ENCODE assay signal across 30 cellular contexts in genomic region chr4:94517492-94517891, GRCh38.
DNase-seq lines count a peak whose midpoint lies in the region; ATAC-seq, FAIRE-seq and TF ChIP-seq lines count a peak whose summit lies in the region.
"Had no signal": no experiment of that assay in that cellular context is flagged by ENCODE, and none has a peak within 500 bp of the region (broad histone marks: within the 10 kb centered on the region; RNA-seq: fewer than 3 reads in every experiment).

No MANE protein-coding gene starts in this region.

- TF ChIP-seq RAD21 in A549 (conservative IDR thresholded peaks at IDR 0.05 in 1 of 2, IDR thresholded peaks at IDR 0.05 in 1 of 2), result no peak
- no peak for TF ChIP-seq RAD21 in K562 (CRISPR knock-in tag; conservative IDR thresholded peaks at IDR 0.05 in 1 of 2, IDR thresholded peaks at IDR 0.05 in 1 of 2)

- H3K9me3 ChIP-seq in A549 (no peaks in the 10 kb centered on the region), HEK293 (ENCODE audit: control insufficient read depth, insufficient read depth, low read depth, low read length) (no peaks in the 10 kb centered on the region), K562 (replicated peaks; ENCODE audit: control insufficient read depth, insufficient read depth, low read depth, low read length) (no peaks in the 10 kb centered on the region), osteoblast (ENCODE audit: low read depth, low read length) (no peaks in the 10 kb centered on the region)

- peaks cover 14% of the 10 kb centered on the region for H3K4me1 Mint-ChIP-seq in activated T-cell treated with anti-CD3 and anti-CD28 coated beads, Interleukin-2, amount 50 U/mL, for 4 hours (ENCODE audit: low read depth)
- H3K4me1 Mint-ChIP-seq: activated naive CD4-positive, alpha-beta T cell treated with anti-CD3 and anti-CD28 coated beads, Interleukin-2, amount 10 ng/mL, durations not matched to agents 7 days and 5 days had no signal

- no peak overlapping the region for H3K4me3 Mint-ChIP-seq in activated T-cell treated with anti-CD3 and anti-CD28 coated beads, Interleukin-2, amount 50 U/mL, for 4 hours
- H3K4me3 Mint-ChIP-seq: activated CD4-positive, alpha-beta memory T cell treated with anti-CD3 and anti-CD28 coated beads, Interleukin-2, amount 10 ng/mL, durations not matched to agents 7 days and 5 days; activated naive CD4-positive, alpha-beta T cell treated with anti-CD3 and anti-CD28 coated beads, Interleukin-2, amount 10 ng/mL, durations not matched to agents 7 days and 5 days; B cell; CD8-positive, alpha-beta T cell; natural killer cell treated with Interleukin-12 subunit alpha and Interleukin-12 subunit beta and Interleukin-15 and Interleukin-18, amount 100 ng/mL, for 72 hours; stimulated activated naive B cell treated with anti-CD40 and anti-IgM and Interleukin-4, amounts not matched to agents 10 μg/mL and 1 μg/mL and 100 μg/mL, for 72 hours had no signal

- POLR2A ChIA-PET in A549 (lab: Yijun Ruan, JAX), result no interaction called here
- POLR2A ChIA-PET in HEK293 (lab: Yijun Ruan, JAX), result no interaction called here
- POLR2A ChIA-PET in K562 (lab: Yijun Ruan, JAX), result no interaction called here

- no peak for DNase-seq in A549 (ENCODE audit: low read depth in 1 of 2, low spot score in 1 of 2)
- no peak for DNase-seq in K562 (ENCODE audit: extremely low read depth in 1 of 4, low spot score in 3 of 4)
- DNase-seq in osteoblast (ENCODE audit: insufficient read length, low spot score, missing footprints), result no peak
- DNase-seq in SIG-M5 treated with dmso at 0.1 percent for 504 hours (lab: John Stamatoyannopoulos, UW; ENCODE audit: unreplicated experiment), result no peak
- no peak for DNase-seq in activated T-cell treated with anti-CD3 and anti-CD28 coated beads, Interleukin-2, amount 50 U/mL, for 4 hours
- DNase-seq in stimulated activated CD4-positive, alpha-beta T cell treated with anti-CD3 and anti-CD28 coated beads, Interleukin-2, amount 100 ng/mL, for 48 hours, result no peak
- DNase-seq: ACHN; activated CD4-positive, alpha-beta memory T cell treated with anti-CD3 and anti-CD28 coated beads, Interleukin-2, amount 10 ng/mL, durations not matched to agents 7 days and 5 days; activated CD8-positive, alpha-beta memory T cell treated with anti-CD3 and anti-CD28 coated beads, Interleukin-2, amount 50 U/mL, for 4 hours; activated naive CD4-positive, alpha-beta T cell treated with anti-CD3 and anti-CD28 coated beads, Interleukin-2, amount 10 ng/mL, durations not matched to agents 7 days and 5 days; CD8-positive, alpha-beta T cell; DMS 273 treated with DMSO at 0.1 percent for 48 hours; EL; foreskin fibroblast; H7; NCI-H1436 treated with DMSO at 0.1 percent for 48 hours; NCI-H2081 treated with DMSO at 0.1 percent for 48 hours; NCI-H345; NCI-H69; occipital lobe; SHP77; stimulated activated CD4-positive, alpha-beta T cell treated with anti-CD3 and anti-CD28 coated beads, Interleukin-15, amount 100 ng/mL, for 24 hours; stimulated activated naive B cell treated with anti-CD40 and anti-IgM and Interleukin-4, amounts not matched to agents 10 μg/mL and 1 μg/mL and 100 μg/mL, for 72 hours; substantia nigra had no signal

- intact Hi-C loops in K562 (cut with micrococcal nuclease), result no loop called here

- H3K27ac ChIP-seq in A549, result peak overlapping the region in 1 of 2 experiments; percentile 45; a peak in 1 of 6 replicates
- H3K27ac ChIP-seq in HEK293 (ENCODE audit: extremely low read depth, low read depth, low read length), result no peak overlapping the region
- no peak overlapping the region for H3K27ac ChIP-seq in K562 (ENCODE audit: extremely low read depth, low read depth, low read length)
- H3K27ac ChIP-seq in osteoblast (ENCODE audit: low read depth, low read length), result peak overlapping the region; percentile 88

- H3K9me1 ChIP-seq in K562 (ENCODE audit: control insufficient read depth, insufficient read depth, low read length), result no peaks in the 10 kb centered on the region

- H3K4me3 ChIP-seq in A549, result no peak overlapping the region
- H3K4me3 ChIP-seq in HEK293 (ENCODE audit: low read depth, low read length), result no peak overlapping the region
- no peak overlapping the region for H3K4me3 ChIP-seq in K562
- H3K4me3 ChIP-seq in osteoblast (ENCODE audit: insufficient read depth, low read length), result no peak overlapping the region

- H3K9ac ChIP-seq in K562 (ENCODE audit: insufficient read depth in 1 of 2, low read depth in 2 of 2, low read length in 2 of 2), result no peak overlapping the region

- H3K27me3 Mint-ChIP-seq in activated T-cell treated with anti-CD3 and anti-CD28 coated beads, Interleukin-2, amount 50 U/mL, for 4 hours (ENCODE audit: low read depth), result no peaks in the 10 kb centered on the region
- H3K27me3 Mint-ChIP-seq: activated CD4-positive, alpha-beta memory T cell treated with anti-CD3 and anti-CD28 coated beads, Interleukin-2, amount 10 ng/mL, durations not matched to agents 7 days and 5 days; activated naive CD4-positive, alpha-beta T cell treated with anti-CD3 and anti-CD28 coated beads, Interleukin-2, amount 10 ng/mL, durations not matched to agents 7 days and 5 days; B cell; natural killer cell treated with Interleukin-12 subunit alpha and Interleukin-12 subunit beta and Interleukin-15 and Interleukin-18, amount 100 ng/mL, for 72 hours; stimulated activated naive B cell treated with anti-CD40 and anti-IgM and Interleukin-4, amounts not matched to agents 10 μg/mL and 1 μg/mL and 100 μg/mL, for 72 hours had no signal

- TF ChIP-seq EP300 in A549 (IDR thresholded peaks at IDR 0.05), result no peak
- TF ChIP-seq EP300 in K562 (IDR thresholded peaks at IDR 0.05; ENCODE audit: low read length), result no peak

- 74% methylated on average over 1 of the region's 1 CpG for WGBS in A549 (ENCODE audit: missing lambda C conversion rate)
- WGBS in K562 (ENCODE audit: insufficient coverage, low coverage, missing lambda C conversion rate), result 57% methylated on average over 1 of the region's 1 CpG

- no peaks in the 10 kb centered on the region for H3K27me3 ChIP-seq in K562 (ENCODE audit: control insufficient read depth in 2 of 2, insufficient read depth in 2 of 2, low read length in 2 of 2)
- no peaks in the 10 kb centered on the region for H3K27me3 ChIP-seq in osteoblast (ENCODE audit: insufficient read depth, low read length)

- FAIRE-seq in A549 (lab: Jason Lieb, UNC) (no peak), K562 (lab: Jason Lieb, UNC) (no peak)
- FAIRE-seq: bronchial epithelial cell, GM19239 had no signal

- no peaks in the 10 kb centered on the region for H3K9me3 Mint-ChIP-seq in activated T-cell treated with anti-CD3 and anti-CD28 coated beads, Interleukin-2, amount 50 U/mL, for 4 hours
- H3K9me3 Mint-ChIP-seq: activated CD4-positive, alpha-beta memory T cell treated with anti-CD3 and anti-CD28 coated beads, Interleukin-2, amount 10 ng/mL, durations not matched to agents 7 days and 5 days; activated naive CD4-positive, alpha-beta T cell treated with anti-CD3 and anti-CD28 coated beads, Interleukin-2, amount 10 ng/mL, durations not matched to agents 7 days and 5 days; CD8-positive, alpha-beta T cell; natural killer cell treated with Interleukin-12 subunit alpha and Interleukin-12 subunit beta and Interleukin-15 and Interleukin-18, amount 100 ng/mL, for 72 hours had no signal

- CTCF ChIA-PET in A549 (lab: Yijun Ruan, JAX), result no interaction called here
- CTCF ChIA-PET in HEK293 (lab: Yijun Ruan, JAX), result no interaction called here
- CTCF ChIA-PET in K562 (lab: Yijun Ruan, JAX; ENCODE audit: low intra/inter-chr PET ratio), result no interaction called here

- no TSS peak for BruUV-seq in K562 (replicated peaks; lab: Mats Ljungman, UMichigan)

- H3K4me1 ChIP-seq in A549 (peaks cover 44% of the 10 kb centered on the region), HEK293 (ENCODE audit: control insufficient read depth, insufficient read depth, low read length) (peaks cover 4% of the 10 kb centered on the region; the same call in 1 of the 2 replicates), K562 (replicated peaks in 1 of 2; ENCODE audit: control insufficient read depth in 2 of 2, insufficient read depth in 2 of 2, low read length in 2 of 2) (peaks cover 5 to 32% of the 10 kb centered on the region in 2 experiments; a peak in 4 of 5 replicates), osteoblast (ENCODE audit: insufficient read depth, low read length) (peaks cover 57% of the 10 kb centered on the region)

- no peaks in the 10 kb centered on the region for H4K20me1 ChIP-seq in K562 (replicated peaks; ENCODE audit: control insufficient read depth, insufficient read depth, low read length)
- no peaks in the 10 kb centered on the region for H4K20me1 ChIP-seq in osteoblast (ENCODE audit: insufficient read depth, low read length)

- H3K4me2 ChIP-seq in A549, result peak overlapping the region; percentile 54
- no peak overlapping the region for H3K4me2 ChIP-seq in K562 (ENCODE audit: insufficient read depth, low read length)
- H3K4me2 ChIP-seq in osteoblast (ENCODE audit: insufficient read depth, low read length), result no peak overlapping the region

- TF ChIP-seq POLR2A in A549 (IDR thresholded peaks at IDR 0.05; ENCODE audit: low read length) (no peak), K562 (conservative IDR thresholded peaks at IDR 0.05) (no peak)

- ATAC-seq in A549 (no peak), K562 (no peak)
- ATAC-seq in activated T-cell treated with anti-CD3 and anti-CD28 coated beads, Interleukin-2, amount 50 U/mL, for 4 hours, result no peak
- ATAC-seq: CD8-positive, alpha-beta T cell; natural killer cell treated with Interleukin-12 subunit alpha and Interleukin-12 subunit beta and Interleukin-15 and Interleukin-18, amount 100 ng/mL, for 72 hours; Panc1; stimulated activated naive B cell treated with anti-CD40 and anti-IgM and Interleukin-4, amounts not matched to agents 10 μg/mL and 1 μg/mL and 100 μg/mL, for 72 hours had no signal

- H3K79me2 ChIP-seq in K562 (ENCODE audit: control insufficient read depth, insufficient read depth, low read length) (peaks cover 79% of the 10 kb centered on the region), osteoblast (ENCODE audit: insufficient read depth, low read length) (peaks cover 99% of the 10 kb centered on the region)

- H3K36me3 ChIP-seq in HEK293 (ENCODE audit: control insufficient read depth in 2 of 2, insufficient read depth in 1 of 2, low read length in 2 of 2) (no peaks in the 10 kb centered on the region), K562 (ENCODE audit: control insufficient read depth, insufficient read depth, low read length) (no peaks in the 10 kb centered on the region), osteoblast (ENCODE audit: insufficient read depth, low read length) (peaks cover 13% of the 10 kb centered on the region)

- in situ Hi-C loops in K562 (cut with MboI), result no loop called here

- peaks cover 2% of the 10 kb centered on the region for H3K36me3 Mint-ChIP-seq in activated T-cell treated with anti-CD3 and anti-CD28 coated beads, Interleukin-2, amount 50 U/mL, for 4 hours (ENCODE audit: insufficient read depth)
- H3K36me3 Mint-ChIP-seq: activated naive CD4-positive, alpha-beta T cell treated with anti-CD3 and anti-CD28 coated beads, Interleukin-2, amount 10 ng/mL, durations not matched to agents 7 days and 5 days; CD8-positive, alpha-beta T cell had no signal

- H2AFZ ChIP-seq in K562 (ENCODE audit: low read depth, low read length) (no peak overlapping the region), osteoblast (ENCODE audit: low read length) (no peak overlapping the region)

- no peak for TF ChIP-seq CTCF in A549 (IDR thresholded peaks at IDR 0.05)
- no peak for TF ChIP-seq CTCF in HEK293 (tag by site-specific recombination; IDR thresholded peaks at IDR 0.05)
- TF ChIP-seq CTCF in K562 (IDR thresholded peaks at IDR 0.05 in 2 of 3, conservative IDR thresholded peaks at IDR 0.05 in 1 of 3; ENCODE audit: insufficient read depth in 2 of 3, low read depth in 1 of 3, low read length in 3 of 3), result no peak
- no peak for TF ChIP-seq CTCF in osteoblast (IDR thresholded peaks at IDR 0.05; ENCODE audit: extremely low read depth, low read depth, low read length)
